In the genomic region with DNA sequence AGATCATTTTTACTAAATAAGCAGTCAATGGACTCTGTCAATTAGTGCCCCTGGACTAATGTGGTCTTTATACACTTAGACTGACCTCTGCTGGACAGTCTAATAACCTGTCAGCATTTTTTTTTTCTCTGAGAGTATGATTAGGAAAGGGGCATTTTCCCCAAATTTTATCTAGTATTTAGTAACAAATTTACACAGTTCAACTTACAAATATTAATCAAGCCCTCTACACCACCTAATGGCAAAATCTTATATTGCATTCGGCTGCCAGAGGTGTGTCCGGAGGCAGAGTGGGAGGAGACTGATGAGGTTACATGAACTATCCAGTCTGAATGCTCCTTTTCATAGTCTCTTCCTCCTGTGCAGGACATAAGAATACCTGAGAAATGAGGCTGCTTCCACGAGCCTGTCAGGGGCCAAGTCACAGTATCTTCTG, we compare ENCODE assay signal across 8 cellular contexts. TPM values are rescaled to one million over a fixed set of nuclear protein-coding genes. Genes with fewer than 3 reads are reported as not detected.
DNase-seq lines count a peak whose midpoint lies in the region; ATAC-seq, FAIRE-seq and TF ChIP-seq lines count a peak whose summit lies in the region.

No MANE protein-coding gene starts in this region.

- H3K4me3 ChIP-seq in astrocyte (ENCODE audit: insufficient read depth, low read depth, low read length): no peak overlapping the region

- H3K36me3 ChIP-seq in astrocyte (ENCODE audit: insufficient read depth, low read length): peaks cover 18% of the 10 kb centered on the region

- peak; percentile 56 for ATAC-seq in GM21825 (IDR thresholded peaks at IDR 0.05; ENCODE audit: unreplicated experiment)
- ATAC-seq in GM19467 (IDR thresholded peaks at IDR 0.05; ENCODE audit: unreplicated experiment): no peak

- TF ChIP-seq CTCF in astrocyte (IDR thresholded peaks at IDR 0.05; ENCODE audit: insufficient read depth, low read depth, low read length): peak; percentile 70

- H3K9me3 Mint-ChIP-seq in astrocyte (ENCODE audit: unreplicated experiment): no peaks in the 10 kb centered on the region

- H2AFZ ChIP-seq in astrocyte (ENCODE audit: low read depth, low read length): no peak overlapping the region

- no peaks in the 10 kb centered on the region for H3K4me1 ChIP-seq in astrocyte (ENCODE audit: insufficient read depth, low read length)

- no peak overlapping the region for H3K9ac ChIP-seq in astrocyte (ENCODE audit: low read length)

- H3K4me1 Mint-ChIP-seq in astrocyte (ENCODE audit: low read depth, unreplicated experiment): peaks cover 3% of the 10 kb centered on the region

- no peaks in the 10 kb centered on the region for H3K27me3 ChIP-seq in astrocyte (ENCODE audit: insufficient read depth, low read length)

- no peaks in the 10 kb centered on the region for H3K9me3 ChIP-seq in astrocyte (ENCODE audit: insufficient read depth, low read depth, low read length)

- no peak overlapping the region for H3K27ac ChIP-seq in astrocyte (ENCODE audit: low read depth, low read length)

- H3K27me3 Mint-ChIP-seq in astrocyte (ENCODE audit: low read depth, unreplicated experiment): no peaks in the 10 kb centered on the region

- peaks cover 7% of the 10 kb centered on the region for H3K36me3 Mint-ChIP-seq in astrocyte (ENCODE audit: low read depth, unreplicated experiment)

- H3K79me2 ChIP-seq in astrocyte (ENCODE audit: insufficient read depth, low read length): no peaks in the 10 kb centered on the region

- H3K4me2 ChIP-seq in astrocyte (ENCODE audit: low read length): no peak overlapping the region

- no peak overlapping the region for H3K27ac Mint-ChIP-seq in astrocyte (ENCODE audit: unreplicated experiment)

- peak; percentile 94 for FAIRE-seq in G401.6 (lab: Jason Lieb, UNC)
- FAIRE-seq in astrocyte (lab: Jason Lieb, UNC): no peak

- no peak overlapping the region for H3K4me3 Mint-ChIP-seq in astrocyte (ENCODE audit: unreplicated experiment)

- DNase-seq in M059J (ENCODE audit: low read depth): peak; percentile 71
- DNase-seq in T follicular helper cell (ENCODE audit: low read depth): peak; percentile 43
- peak; percentile 64 for DNase-seq in astrocyte (ENCODE audit: low read depth)
- peak; percentile 68 for DNase-seq in iPS-NIHi11 (ENCODE audit: low spot score)
- DNase-seq in stimulated activated CD4-positive, alpha-beta T cell treated with anti-CD3 and anti-CD28 coated beads, Interleukin-2, amount 100 ng/mL, for 4 hours (ENCODE audit: low read depth): peak; percentile 35

- H4K20me1 ChIP-seq in astrocyte (ENCODE audit: insufficient read depth, low read length): no peaks in the 10 kb centered on the region

RNA-seq across cellular contexts. Expression of a gene that starts 36.0 kb away (rescaled TPM):
- total RNA-seq in M059J (2014; rRNA removed; shearing (Covaris generic)): 0.12 and 0.27 TPM in 2 replicates
- total RNA-seq in astrocyte: 1.2 and 1.7 TPM in 2 replicates

RNA-seq across cellular contexts. Expression of a gene that starts 43.8 kb away (rescaled TPM):
- total RNA-seq in M059J (2014; rRNA removed; shearing (Covaris generic)): 19.5 and 23.6 TPM in 2 replicates
- total RNA-seq in astrocyte: 17.3 and 17.8 TPM in 2 replicates

RNA-seq across cellular contexts. Expression of a gene that starts 44.0 kb away (rescaled TPM):
- 24.2 and 34.6 TPM in 2 replicates for total RNA-seq in M059J (2014; rRNA removed; shearing (Covaris generic))
- total RNA-seq in astrocyte: 16.2 and 19.0 TPM in 2 replicates
